In genomic region chr6:139917943-139918342, GRCh38 we compare ENCODE assay signal across 12 cellular contexts.
"Had no signal": no experiment of that assay in that cellular context is flagged by ENCODE, and none has a peak within 500 bp of the region (broad histone marks: within the 10 kb centered on the region; RNA-seq: fewer than 3 reads in every experiment).

No MANE protein-coding gene starts in this region.

- H3K4me3 Mint-ChIP-seq: naive thymus-derived CD8-positive, alpha-beta T cell; stimulated activated naive CD8-positive, alpha-beta T cell treated with anti-CD3 and anti-CD28 coated beads, Interleukin-15, Interleukin-2, amounts not matched to agents 100 ng/mL and 50 ng/mL, for 24 hours; type B pancreatic cell had no signal

- H3K27ac Mint-ChIP-seq: naive thymus-derived CD8-positive, alpha-beta T cell; stimulated activated naive CD8-positive, alpha-beta T cell treated with anti-CD3 and anti-CD28 coated beads, Interleukin-15, Interleukin-2, amounts not matched to agents 100 ng/mL and 50 ng/mL, for 24 hours; type B pancreatic cell had no signal

- H3K4me3 ChIP-seq: esophagus muscularis mucosa, left ventricle myocardium inferior, spleen had no signal

- H3K36me3 Mint-ChIP-seq: type B pancreatic cell had no signal

- DNase-seq: activated CD4-positive, CD25-positive, alpha-beta regulatory T cell treated with anti-CD3 and anti-CD28 coated beads, Interleukin-2, amount 50 U/mL, for 72 hours; activated naive CD4-positive, alpha-beta T cell treated with anti-CD3 and anti-CD28 coated beads, Interleukin-2, amount 50 U/mL, for 16 hours; activated T-cell treated with anti-CD3 and anti-CD28 coated beads, Interleukin-2, amount 50 U/mL, for 1 hour; hypothalamus; kidney; left ventricle myocardium inferior; naive thymus-derived CD8-positive, alpha-beta T cell; spleen had no signal

- ATAC-seq: naive thymus-derived CD8-positive, alpha-beta T cell; sciatic nerve had no signal

- H3K27me3 ChIP-seq: esophagus muscularis mucosa, spleen had no signal

- H3K9me3 Mint-ChIP-seq: stimulated activated naive CD8-positive, alpha-beta T cell treated with anti-CD3 and anti-CD28 coated beads, Interleukin-15, Interleukin-2, amounts not matched to agents 100 ng/mL and 50 ng/mL, for 24 hours had no signal

- H3K27ac ChIP-seq: esophagus muscularis mucosa, left ventricle myocardium inferior had no signal

- H3K36me3 ChIP-seq: esophagus muscularis mucosa, left ventricle myocardium inferior, spleen had no signal

- H3K9me3 ChIP-seq: esophagus muscularis mucosa, left ventricle myocardium inferior had no signal
